19 cellular contexts compared by ENCODE assay signal in genomic region chr10:84452006-84452405, GRCh38.
DNase-seq lines count a peak whose midpoint lies in the region; ATAC-seq and TF ChIP-seq lines count a peak whose summit lies in the region.
"Had no signal": no experiment of that assay in that cellular context is flagged by ENCODE, and none has a peak within 500 bp of the region (broad histone marks: within the 10 kb centered on the region; RNA-seq: fewer than 3 reads in every experiment).

No MANE protein-coding gene starts in this region.

- H3K9ac ChIP-seq in IMR-90 (ENCODE audit: low read depth, low read length), result no peak overlapping the region
- H3K9ac ChIP-seq: parathyroid adenoma had no signal

- no peak overlapping the region for H3K4me2 ChIP-seq in IMR-90 (ENCODE audit: low read depth, low read length)

- peaks cover 19 to 29% of the 10 kb centered on the region in 2 experiments for H3K79me1 ChIP-seq in IMR-90 (ENCODE audit: low read depth in 1 of 2, low read length in 2 of 2)

- H2BK120ac ChIP-seq in IMR-90 (ENCODE audit: low read depth, low read length), result no peak overlapping the region

- no peak overlapping the region for H2AK5ac ChIP-seq in IMR-90 (ENCODE audit: low read depth, low read length)

- peak; percentile 60; the same call in 1 of the 2 replicates for ATAC-seq in IMR-90 (ENCODE audit: low read depth)
- ATAC-seq in stimulated activated naive CD8-positive, alpha-beta T cell treated with anti-CD3 and anti-CD28 coated beads, Interleukin-15, Interleukin-2, amounts not matched to agents 100 U/mL and 50 U/mL, for 24 hours, result no peak
- ATAC-seq in GM18907 (IDR thresholded peaks at IDR 0.05; ENCODE audit: unreplicated experiment), result no peak
- ATAC-seq in GM18520 (IDR thresholded peaks at IDR 0.05; ENCODE audit: unreplicated experiment), result no peak
- ATAC-seq: K562; left cardiac atrium; stimulated activated naive CD8-positive, alpha-beta T cell treated with anti-CD3 and anti-CD28 coated beads, Interleukin-15, amount 100 ng/mL, for 72 hours had no signal

- H3K27ac ChIP-seq in IMR-90 (ENCODE audit: insufficient read depth, low read length) (no peak overlapping the region), dorsolateral prefrontal cortex (peak overlapping the region in 58 of 59 donors; percentile 1 to 92 (median 78))
- H3K27ac ChIP-seq: parathyroid adenoma had no signal

- H3K4me3 ChIP-seq in IMR-90 (ENCODE audit: insufficient read depth, low read depth, low read length), result no peak overlapping the region
- H3K4me3 ChIP-seq in dorsolateral prefrontal cortex, result peak overlapping the region in 42 of 59 donors; percentile 1 to 61 (median 24)
- H3K4me3 ChIP-seq: HAP-1, K562 had no signal

- no peak overlapping the region for H3K4ac ChIP-seq in IMR-90 (ENCODE audit: low read depth, low read length)

- dilution Hi-C loops in IMR-90 (cut with HindIII; ENCODE audit: low sequenced_read_pairs, unreplicated experiment), result no loop called here

- no peaks in the 10 kb centered on the region for H3K4me1 ChIP-seq in IMR-90 (ENCODE audit: control insufficient read depth, insufficient read depth, low read length)

- WGBS in IMR-90 (ENCODE audit: extremely low coverage in 2 of 2, insufficient read length in 1 of 2), 2 experiments, result no CpG with 5 or more reads among the region's 1 CpG

- H4K8ac ChIP-seq in IMR-90 (ENCODE audit: low read depth in 2 of 2, low read length in 2 of 2), result no peak overlapping the region

- intact Hi-C loops in IMR-90 (cut with micrococcal nuclease), result no loop called here
- intact Hi-C loops in dorsolateral prefrontal cortex (cut with DNase I), result no loop called here

- no peak overlapping the region for H2BK5ac ChIP-seq in IMR-90 (ENCODE audit: low read depth, low read length, poor library complexity, severe bottlenecking)

- H4K20me1 ChIP-seq in IMR-90 (ENCODE audit: insufficient read depth, low read length), result no peaks in the 10 kb centered on the region

- BruUV-seq in IMR-90 (replicated peaks; lab: Mats Ljungman, UMichigan), result no TSS peak

- peak; percentile 54 for DNase-seq in DMS53 (lab: John Stamatoyannopoulos, UW)
- peak; percentile 82 for DNase-seq in IMR-90
- no peak for DNase-seq in dorsolateral prefrontal cortex
- DNase-seq in midbrain (lab: John Stamatoyannopoulos, UW), result peak; percentile 70
- no peak for DNase-seq in stimulated activated naive CD8-positive, alpha-beta T cell treated with anti-CD3 and anti-CD28 coated beads, Interleukin-15, Interleukin-2, amounts not matched to agents 100 U/mL and 50 U/mL, for 24 hours
- no peak for DNase-seq in stimulated activated CD4-positive, alpha-beta T cell treated with anti-CD3 and anti-CD28 coated beads, Interleukin-1b, Interleukin-23, amount 100 ng/mL, for 48 hours
- DNase-seq: activated B cell treated with CpG ODN at 0.5 μM for 24 hours; left cardiac atrium; NCI-H1105 treated with DMSO at 0.1 percent for 48 hours; NCI-H446 treated with DMSO at 0.1 percent for 48 hours; RPMI8226; stimulated activated CD4-positive, alpha-beta T cell treated with anti-CD3 and anti-CD28 coated beads, Interleukin-12 subunit alpha, Interleukin-12 subunit beta, amount 100 ng/mL, for 4 hours; stimulated activated naive CD8-positive, alpha-beta T cell treated with anti-CD3 and anti-CD28 coated beads, Interleukin-15, amount 100 ng/mL, for 72 hours; T-helper 1 cell had no signal

- H2BK20ac ChIP-seq in IMR-90 (ENCODE audit: low read depth, low read length), result no peak overlapping the region

- TF ChIP-seq CTCF in IMR-90 (conservative IDR thresholded peaks at IDR 0.05; ENCODE audit: low read depth, low read length), result no peak
- TF ChIP-seq CTCF in dorsolateral prefrontal cortex (IDR thresholded peaks at IDR 0.05 in 54 of 56, conservative IDR thresholded peaks at IDR 0.05 in 2 of 56; ENCODE audit: low read depth in 1 of 56, partially characterized antibody in 56 of 56), result peak in 2 of 56 donors; percentile 10 to 16

- H3K9me1 ChIP-seq in IMR-90 (ENCODE audit: insufficient read depth, low read length), result peaks cover 7% of the 10 kb centered on the region; the same call in 1 of the 2 replicates

- H3K18ac ChIP-seq in IMR-90 (ENCODE audit: low read depth, low read length), result no peak overlapping the region

- no peak overlapping the region for H2BK15ac ChIP-seq in IMR-90 (ENCODE audit: low read depth, low read length)

- no peak overlapping the region for H4K5ac ChIP-seq in IMR-90 (ENCODE audit: low read depth, low read length)

- no peak overlapping the region for H3K56ac ChIP-seq in IMR-90 (ENCODE audit: extremely low read depth, insufficient read depth, low read length)

- no peak for TF ChIP-seq POLR2A in IMR-90 (IDR thresholded peaks at IDR 0.05; ENCODE audit: low read depth, low read length)

- in situ Hi-C loops in IMR-90 (cut with MboI; ENCODE audit: low sequenced_read_pairs), result no loop called here

- no peaks in the 10 kb centered on the region for H3K9me3 ChIP-seq in IMR-90 (ENCODE audit: control insufficient read depth, insufficient read depth, low read length)
- H3K9me3 ChIP-seq: HAP-1 had no signal

- CTCF ChIA-PET in IMR-90 (lab: Yijun Ruan, JAX), result no interaction called here

- no peak overlapping the region for H2AFZ ChIP-seq in IMR-90 (replicated peaks; ENCODE audit: low read length, poor library complexity)
- H2AFZ ChIP-seq: parathyroid adenoma had no signal

- no peak overlapping the region for H2AK9ac ChIP-seq in IMR-90 (replicated peaks; ENCODE audit: low read depth, low read length, poor library complexity)

- H3K27me3 ChIP-seq in IMR-90 (ENCODE audit: control insufficient read depth, insufficient read depth, low read length) (no peaks in the 10 kb centered on the region), dorsolateral prefrontal cortex (no peaks in the 10 kb centered on the region)

- H4K91ac ChIP-seq in IMR-90 (ENCODE audit: insufficient read depth, low read depth, low read length), result no peak overlapping the region

- no peak for TF ChIP-seq RAD21 in IMR-90 (IDR thresholded peaks at IDR 0.05; ENCODE audit: low read length)

- POLR2A ChIA-PET in IMR-90 (lab: Charles Lee; ENCODE audit: unreplicated experiment), result no interaction called here

- H3K36me3 ChIP-seq in IMR-90 (ENCODE audit: control insufficient read depth, insufficient read depth, low read length), result peaks cover 8% of the 10 kb centered on the region
- H3K36me3 ChIP-seq: HAP-1 had no signal

- no peak overlapping the region for H3K23ac ChIP-seq in IMR-90 (ENCODE audit: low read depth, low read length)

- H3K14ac ChIP-seq in IMR-90 (replicated peaks; ENCODE audit: low read depth, low read length), result 0 out of 2 replicates have a peak overlapping the region, but pooled peaks have one; percentile 9

TF ChIP-seq in IMR-90, 13 proteins besides CTCF, POLR2A, EP300 and RAD21:
- no peak for TF ChIP-seq RFX5 (IDR thresholded peaks at IDR 0.05; ENCODE audit: low read depth, low read length)
- peak; percentile 22; the same call in 1 of the 2 replicates for TF ChIP-seq NFE2L2 (IDR thresholded peaks at IDR 0.05; ENCODE audit: low read depth, low read length)
- no peak for TF ChIP-seq CHD1 (IDR thresholded peaks at IDR 0.05; ENCODE audit: low read depth, low read length)
TF ChIP-seq in IMR-90: peak in this region for 1.

Comparison
In these comparisons a context has a peak if more than half of its experiments do, and no peak if none do; other contexts are left out.
1. DNase-seq: peak in DMS53 (single experiment), IMR-90 (single experiment) and midbrain (single experiment); none in dorsolateral prefrontal cortex (0 of 10), stimulated activated naive CD8-positive, alpha-beta T cell treated with anti-CD3 and anti-CD28 coated beads, Interleukin-15, Interleukin-2, amounts not matched to agents 100 U/mL and 50 U/mL, for 24 hours (single experiment) and stimulated activated CD4-positive, alpha-beta T cell treated with anti-CD3 and anti-CD28 coated beads, Interleukin-1b, Interleukin-23, amount 100 ng/mL, for 48 hours (single experiment).